Comparison of ENCODE assay signal across 20 cellular contexts in genomic region chr2:112003585-112003984, GRCh38. TPM values are rescaled to one million over a fixed set of nuclear protein-coding genes. Genes with fewer than 3 reads are reported as not detected.
DNase-seq lines count a peak whose midpoint lies in the region; ATAC-seq, FAIRE-seq and TF ChIP-seq lines count a peak whose summit lies in the region.
"Had no signal": no experiment of that assay in that cellular context is flagged by ENCODE, and none has a peak within 500 bp of the region (broad histone marks: within the 10 kb centered on the region; RNA-seq: fewer than 3 reads in every experiment).

No MANE protein-coding gene starts in this region.

- no peaks in the 10 kb centered on the region for H3K36me3 Mint-ChIP-seq in activated CD4-positive, alpha-beta memory T cell treated with anti-CD3 and anti-CD28 coated beads, Interleukin-2, amount 10 ng/mL, durations not matched to agents 7 days and 5 days (ENCODE audit: low read depth)
- H3K36me3 Mint-ChIP-seq: CD4-positive, CD25-positive, alpha-beta regulatory T cell had no signal

- TF ChIP-seq POLR2A in GM12878 (IDR thresholded peaks at IDR 0.05; ENCODE audit: low read depth, low read length) (no peak), spleen (IDR thresholded peaks at IDR 0.05) (no peak)

- DNase-seq in HL-60 (ENCODE audit: low read depth in 1 of 2, low spot score in 1 of 2) = no peak
- DNase-seq in GM12878 (ENCODE audit: low read depth, low spot score) = peak; percentile 16
- no peak for DNase-seq in spleen
- DNase-seq in pancreas = no peak
- no peak for DNase-seq in activated CD4-positive, alpha-beta memory T cell treated with anti-CD3 and anti-CD28 coated beads, Interleukin-2, amount 10 ng/mL, durations not matched to agents 7 days and 5 days
- no peak for DNase-seq in stimulated activated CD4-positive, alpha-beta T cell treated with anti-CD3 and anti-CD28 coated beads, Interleukin-4, amount 100 ng/mL, for 1 hour
- DNase-seq: CD4-positive, CD25-positive, alpha-beta regulatory T cell; DMS79 treated with DMSO at 0.1 percent for 48 hours; HCEC 1CT; NCI-H1417 treated with DMSO at 0.1 percent for 48 hours; NCI-H187 treated with DMSO at 0.1 percent for 48 hours; PC-9; SHP77 treated with DMSO at 0.1 percent for 48 hours had no signal

- BruUV-seq in GM12878 (replicated peaks; lab: Mats Ljungman, UMichigan) = no TSS peak

- RAD21 ChIA-PET in GM12878 (lab: Charles Lee; ENCODE audit: unreplicated experiment) = interaction anchor here (1.0 kb wide), 1 partner anchor 9 kb away, joined by 3 read pairs; no protein-coding TSS in a partner anchor

- H3K79me2 ChIP-seq in GM12878 (ENCODE audit: control insufficient read depth, insufficient read depth, low read length) = no peaks in the 10 kb centered on the region

- no peak overlapping the region for H3K4me3 Mint-ChIP-seq in activated CD4-positive, alpha-beta memory T cell treated with anti-CD3 and anti-CD28 coated beads, Interleukin-2, amount 10 ng/mL, durations not matched to agents 7 days and 5 days
- H3K4me3 Mint-ChIP-seq: CD4-positive, CD25-positive, alpha-beta regulatory T cell; GM23338 had no signal

- H3K9ac ChIP-seq in BLaER1 treated with 17β-estradiol and CSF1 and Interleukin-3, amounts not matched to agents 10 nM and 100 nM = peak overlapping the region in 6 of 11 experiments; percentile 24 to 74 (median 42); a peak in 9 of 22 replicates
- H3K9ac ChIP-seq in GM12878 (ENCODE audit: control insufficient read depth, insufficient read depth, low read length) = no peak overlapping the region
- H3K9ac ChIP-seq: KMS-11 had no signal

- WGBS in GM12878 (ENCODE audit: insufficient coverage, insufficient replicate concordance, low lambda C conversion rate, missing lambda C conversion rate) = 31% methylated on average over 5 of the region's 5 CpGs
- WGBS in spleen, 5 donors = 71 to 90% (median 84%) methylated on average over 5 of the region's 5 CpGs
- 82 to 94% methylated on average over 5 of the region's 5 CpGs for WGBS in pancreas, 2 donors

- TF ChIP-seq CTCF in HL-60 (IDR thresholded peaks at IDR 0.05; ENCODE audit: insufficient read depth, low read length) = no peak
- no peak for TF ChIP-seq CTCF in GM12878 (IDR thresholded peaks at IDR 0.05 in 2 of 3, conservative IDR thresholded peaks at IDR 0.05 in 1 of 3; ENCODE audit: control insufficient read depth in 2 of 3, extremely low read depth in 1 of 3, insufficient read depth in 1 of 3, low read depth in 3 of 3, low read length in 3 of 3)
- TF ChIP-seq CTCF in spleen (IDR thresholded peaks at IDR 0.05 in 8 of 11, conservative IDR thresholded peaks at IDR 0.05 in 3 of 11) = no peak
- no peak for TF ChIP-seq CTCF in pancreas (IDR thresholded peaks at IDR 0.05)

- CTCF ChIA-PET in GM12878 (lab: Yijun Ruan, JAX) = no interaction called here
- CTCF ChIA-PET in activated CD4-positive, alpha-beta memory T cell treated with anti-CD3 and anti-CD28 coated beads, Interleukin-2, amount 10 ng/mL, durations not matched to agents 7 days and 5 days (lab: Charles Lee) = no interaction called here

- H3K27me3 Mint-ChIP-seq in activated CD4-positive, alpha-beta memory T cell treated with anti-CD3 and anti-CD28 coated beads, Interleukin-2, amount 10 ng/mL, durations not matched to agents 7 days and 5 days = peaks cover 2% of the 10 kb centered on the region

- FAIRE-seq in GM12878 (lab: Jason Lieb, UNC) (no peak), pancreas (lab: Jason Lieb, UNC) (no peak)
- FAIRE-seq: HTR-8/SVneo had no signal

- no peaks in the 10 kb centered on the region for H3K27me3 ChIP-seq in BLaER1 treated with 17β-estradiol and CSF1 and Interleukin-3, amounts not matched to agents 10 nM and 100 nM
- no peaks in the 10 kb centered on the region for H3K27me3 ChIP-seq in HL-60 (ENCODE audit: insufficient read depth, poor library complexity, severe bottlenecking)
- H3K27me3 ChIP-seq in GM12878 (replicated peaks in 1 of 2; ENCODE audit: control insufficient read depth in 2 of 2, insufficient read depth in 2 of 2, low read length in 1 of 2) = no peaks in the 10 kb centered on the region
- H3K27me3 ChIP-seq in spleen (replicated peaks in 1 of 7) = no peaks in the 10 kb centered on the region
- no peaks in the 10 kb centered on the region for H3K27me3 ChIP-seq in pancreas

- peaks cover 0 to 24% (median 0%) of the 10 kb centered on the region in 11 experiments; a peak in 1 of 22 replicates for H3K9me3 ChIP-seq in BLaER1 treated with 17β-estradiol and CSF1 and Interleukin-3, amounts not matched to agents 10 nM and 100 nM (replicated peaks in 1 of 11)
- no peaks in the 10 kb centered on the region for H3K9me3 ChIP-seq in GM12878 (replicated peaks; ENCODE audit: control insufficient read depth, insufficient read depth, low read length)
- no peaks in the 10 kb centered on the region for H3K9me3 ChIP-seq in spleen
- H3K9me3 ChIP-seq in pancreas = no peaks in the 10 kb centered on the region

- H3K36me3 ChIP-seq in BLaER1 treated with 17β-estradiol and CSF1 and Interleukin-3, amounts not matched to agents 10 nM and 100 nM = peaks cover 0 to 68% (median 0%) of the 10 kb centered on the region in 11 experiments; a peak in 6 of 22 replicates
- no peaks in the 10 kb centered on the region for H3K36me3 ChIP-seq in GM12878 (ENCODE audit: control insufficient read depth in 2 of 2, insufficient read depth in 2 of 2, low read length in 1 of 2)
- peaks cover 0 to 46% (median 2%) of the 10 kb centered on the region in 6 donors for H3K36me3 ChIP-seq in spleen
- peaks cover 0 to 4% (median 0%) of the 10 kb centered on the region in 3 donors for H3K36me3 ChIP-seq in pancreas

- intact Hi-C loops in GM12878 (cut with micrococcal nuclease; ENCODE audit: unreplicated experiment) = no loop called here
- intact Hi-C loops in spleen (cut with DNase I; ENCODE audit: low total_unique reads) = no loop called here
- intact Hi-C loops in pancreas (cut with DNase I) = no loop called here

- peak; percentile 58 for ATAC-seq in GM12878
- ATAC-seq in pancreas = no peak
- no peak for ATAC-seq in HG02610 (IDR thresholded peaks at IDR 0.05; ENCODE audit: unreplicated experiment)
- ATAC-seq: GM23338 had no signal

- POLR2A ChIA-PET in GM12878 (lab: Charles Lee) = interaction anchor here (0.6 to 1.6 kb wide), 2 partner anchors 75 to 901 kb away, joined by 3 to 5 read pairs; no protein-coding TSS in a partner anchor
- POLR2A ChIA-PET in activated CD4-positive, alpha-beta memory T cell treated with anti-CD3 and anti-CD28 coated beads, Interleukin-2, amount 10 ng/mL, durations not matched to agents 7 days and 5 days (lab: Charles Lee) = no interaction called here

- peak overlapping the region in 1 of 10 experiments; percentile 33; a peak in 2 of 20 replicates for H3K4me3 ChIP-seq in BLaER1 treated with 17β-estradiol and CSF1 and Interleukin-3, amounts not matched to agents 10 nM and 100 nM
- H3K4me3 ChIP-seq in HL-60 (replicated peaks; ENCODE audit: insufficient read depth, low read length) (no peak overlapping the region), GM12878 (no peak overlapping the region), spleen (no peak overlapping the region), pancreas (no peak overlapping the region)
- H3K4me3 ChIP-seq: GM23338, PC-9, SK-N-MC had no signal

- no peak for TF ChIP-seq EP300 in GM12878 (IDR thresholded peaks at IDR 0.05; ENCODE audit: borderline replicate concordance in 1 of 2, control insufficient read depth in 1 of 2, low read depth in 2 of 2, low read length in 2 of 2)

- TF ChIP-seq RAD21 in GM12878 (IDR thresholded peaks at IDR 0.05; ENCODE audit: insufficient read depth, low read depth, low read length) = no peak

- H3K4me1 ChIP-seq in BLaER1 treated with 17β-estradiol and CSF1 and Interleukin-3, amounts not matched to agents 10 nM and 100 nM = peaks cover 10 to 94% (median 56%) of the 10 kb centered on the region in 10 experiments; a peak in 19 of 20 replicates
- H3K4me1 ChIP-seq in GM12878 (ENCODE audit: control insufficient read depth, insufficient read depth, low read length) (peaks cover 15% of the 10 kb centered on the region), spleen (peaks cover 4 to 74% (median 36%) of the 10 kb centered on the region in 6 donors), pancreas (no peaks in the 10 kb centered on the region)

- H3K27ac ChIP-seq in BLaER1 treated with 17β-estradiol and CSF1 and Interleukin-3, amounts not matched to agents 10 nM and 100 nM = peak overlapping the region in 8 of 11 experiments; percentile 30 to 91 (median 76); a peak in 16 of 22 replicates
- H3K27ac ChIP-seq in HL-60 (replicated peaks) (peak overlapping the region; percentile 2; the same call in 1 of the 2 replicates), GM12878 (ENCODE audit: control insufficient read depth, insufficient read depth) (no peak overlapping the region), spleen (peak overlapping the region in 5 of 8 donors; percentile 50 to 81 (median 78)), pancreas (no peak overlapping the region)
- H3K27ac ChIP-seq: KMS-11, PC-9, RWPE1, SK-N-MC had no signal

- no peak overlapping the region for H2AFZ ChIP-seq in GM12878 (ENCODE audit: control insufficient read depth, low read depth, low read length)
- H2AFZ ChIP-seq: GM23338, PC-9 had no signal

- SMC1A ChIA-PET in GM12878 (lab: Charles Lee; ENCODE audit: uncharacterized antibody, unreplicated experiment) = interaction anchor here (0.6 to 3.5 kb wide), 4 partner anchors 16 to 104 kb away, joined by 3 to 13 read pairs (median 6); no protein-coding TSS in a partner anchor

- H4K20me1 ChIP-seq in BLaER1 treated with 17β-estradiol and CSF1 and Interleukin-3, amounts not matched to agents 10 nM and 100 nM = no peaks in the 10 kb centered on the region
- H4K20me1 ChIP-seq in GM12878 (ENCODE audit: control insufficient read depth, insufficient read depth) = no peaks in the 10 kb centered on the region

- no peak overlapping the region for H3K27ac Mint-ChIP-seq in activated CD4-positive, alpha-beta memory T cell treated with anti-CD3 and anti-CD28 coated beads, Interleukin-2, amount 10 ng/mL, durations not matched to agents 7 days and 5 days
- H3K27ac Mint-ChIP-seq: GM23338 had no signal

- H3K9me3 Mint-ChIP-seq in activated CD4-positive, alpha-beta memory T cell treated with anti-CD3 and anti-CD28 coated beads, Interleukin-2, amount 10 ng/mL, durations not matched to agents 7 days and 5 days = no peaks in the 10 kb centered on the region
- H3K9me3 Mint-ChIP-seq: CD4-positive, CD25-positive, alpha-beta regulatory T cell; GM23338 had no signal

- peaks cover 5% of the 10 kb centered on the region for H3K4me1 Mint-ChIP-seq in activated CD4-positive, alpha-beta memory T cell treated with anti-CD3 and anti-CD28 coated beads, Interleukin-2, amount 10 ng/mL, durations not matched to agents 7 days and 5 days
- H3K4me1 Mint-ChIP-seq: CD4-positive, CD25-positive, alpha-beta regulatory T cell; GM23338 had no signal

- in situ Hi-C loops in GM12878 (cut with MboI) = no loop called here

- peak overlapping the region in 10 of 11 experiments; percentile 14 to 94 (median 77); a peak in 17 of 22 replicates for H3K4me2 ChIP-seq in BLaER1 treated with 17β-estradiol and CSF1 and Interleukin-3, amounts not matched to agents 10 nM and 100 nM
- no peak overlapping the region for H3K4me2 ChIP-seq in GM12878 (ENCODE audit: control insufficient read depth, insufficient read depth)
- H3K4me2 ChIP-seq: GM23338, KMS-11, PC-9 had no signal

RNA-seq across cellular contexts. Expression of gene TMEM87B, which starts 51.5 kb away (rescaled TPM):
- 35.5 and 36.2 TPM in 2 replicates for total RNA-seq in GM12878 (2013; cell fraction: nucleolus; rRNA removed)
- total RNA-seq in GM12878 (2014; rRNA removed) (11.5 and 16.0 TPM in 2 replicates), GM12878 (2014; rRNA removed; fragmentation: Illumina TruSeq; extraction: Trizol) (20.6 and 20.9 TPM in 2 replicates), GM12878 (2021) (11.8 and 12.8 TPM in 2 replicates), spleen (10 to 100 TPM; 30.6 to 39.9 (median 35.4) TPM), pancreas (10 to 100 TPM; 10.1 to 21.7 (median 14.0) TPM)
- 8.4 TPM for polyA plus RNA-seq in GM12878 (2011; ENCODE audit: low read depth)
- polyA plus RNA-seq in GM12878 (2011; rRNA removed) (17.2 and 23.6 TPM in 2 replicates), GM12878 (2014; fragmentation: Illumina TruSeq; extraction: Trizol) (18.1 and 25.7 TPM in 2 replicates), GM12878 (2014; fragmentation: Nextera tagmentation; extraction: Ambion mirVana) (1 to 10 TPM; 5.7 to 8.2 TPM), GM12878 (2014; rRNA removed) (9.5 and 10.1 TPM in 2 replicates), GM12878 (2016; fragmentation: Nextera tagmentation; extraction: Ambion mirVana) (10 to 100 TPM; 12.9 to 15.9 TPM), spleen (10 to 100 TPM; 10.4 to 10.9 (median 10.8) TPM), pancreas (10 to 100 TPM in 1 of 2 donors, 1 to 10 TPM in 1; 4.7 to 11.6 TPM)
- 6.1 and 7.2 TPM in 2 replicates for polyA plus RNA-seq in GM12878 (2011; cell fraction: cytosol; rRNA removed)
- polyA plus RNA-seq in GM12878 (2011; cell fraction: nucleus; rRNA removed) = 13.8 and 15.6 TPM in 2 replicates
- polyA plus RNA-seq in GM12878 (2012) = 16.6 and 17.4 TPM in 2 replicates
- polyA minus RNA-seq in GM12878 (2011; rRNA and poly(A)+ RNA removed) = 8.9 and 11.8 TPM in 2 replicates
- 7.7 and 9.4 TPM in 2 replicates for polyA minus RNA-seq in GM12878 (2011; cell fraction: cytosol; rRNA and poly(A)+ RNA removed)
- 6.8 and 9.5 TPM in 2 replicates for polyA minus RNA-seq in GM12878 (2011; cell fraction: nucleus; rRNA and poly(A)+ RNA removed)
- total RNA-seq in activated CD4-positive, alpha-beta memory T cell treated with anti-CD3 and anti-CD28 coated beads, Interleukin-2, amount 10 ng/mL, durations not matched to agents 7 days and 5 days = 10 to 100 TPM; 23.8 to 24.0 TPM

Comparison
In these comparisons a context has a peak if more than half of its experiments do, and no peak if none do; other contexts are left out.
1. H3K27ac ChIP-seq: peak in BLaER1 treated with 17β-estradiol and CSF1 and Interleukin-3, amounts not matched to agents 10 nM and 100 nM (8 of 11), HL-60 (single experiment) and spleen (5 of 8); none in GM12878 (single experiment) and pancreas (0 of 4).